ENCODE assay signal across 23 cellular contexts in the genomic region with DNA sequence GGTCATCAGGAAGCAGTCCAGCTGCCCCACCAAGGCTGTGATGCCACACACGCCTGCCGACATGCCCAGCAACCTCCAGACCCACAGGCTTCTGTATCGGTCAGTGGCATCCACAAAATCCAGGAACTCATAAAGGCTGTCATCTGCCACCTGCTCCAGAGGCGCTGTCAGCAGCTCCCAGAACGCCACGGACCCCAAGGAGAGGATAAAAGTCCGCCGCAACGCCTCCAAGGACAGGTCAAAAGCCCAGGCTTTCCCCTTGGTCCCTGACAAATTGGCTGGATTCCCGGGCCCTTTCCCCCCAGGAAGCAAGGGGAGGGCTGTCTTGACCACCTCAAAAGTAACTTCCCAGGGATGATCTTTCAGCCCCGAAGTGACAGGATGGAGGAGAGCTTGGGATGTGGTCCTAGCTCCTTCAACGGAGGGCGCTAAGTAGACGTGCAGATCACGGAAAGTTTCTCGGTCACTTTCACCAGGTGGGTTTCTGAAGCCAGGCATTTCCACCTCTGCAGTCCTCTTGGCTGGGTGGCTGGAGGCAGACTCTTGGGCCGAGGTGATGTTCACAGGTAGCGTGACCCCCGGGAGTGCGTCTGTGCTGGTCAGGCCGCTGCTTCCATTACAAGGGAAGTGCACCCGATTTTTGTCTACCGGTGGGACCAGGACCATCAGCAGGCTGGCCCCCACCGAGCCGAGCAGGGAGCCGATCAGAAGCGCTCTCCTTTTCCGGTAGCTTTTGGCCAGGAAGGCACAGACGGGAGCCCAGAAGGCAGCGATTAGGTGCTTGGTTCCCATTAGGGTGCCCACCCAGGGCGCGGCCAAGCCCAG. TPM values are rescaled to one million over a fixed set of nuclear protein-coding genes. Genes with fewer than 3 reads are reported as not detected.
DNase-seq lines count a peak whose midpoint lies in the region; ATAC-seq, FAIRE-seq and TF ChIP-seq lines count a peak whose summit lies in the region.
"Had no signal": no experiment of that assay in that cellular context is flagged by ENCODE, and none has a peak within 500 bp of the region (broad histone marks: within the 10 kb centered on the region; RNA-seq: fewer than 3 reads in every experiment).

No MANE protein-coding gene starts in this region.

- H3K27ac Mint-ChIP-seq in stimulated activated naive CD8-positive, alpha-beta T cell treated with anti-CD3 and anti-CD28 coated beads, Interleukin-15, amount 100 ng/mL, for 72 hours, result peak overlapping the region in 1 of 2 donors; percentile 71
- H3K27ac Mint-ChIP-seq: activated naive CD8-positive, alpha-beta T cell; activated T-cell treated with anti-CD3 and anti-CD28 coated beads, Interleukin-2, amount 50 U/mL, for 72 hours; natural killer cell had no signal

- no peaks in the 10 kb centered on the region for H3K9me3 ChIP-seq in colonic mucosa
- H3K9me3 ChIP-seq in iPS-15b (ENCODE audit: control insufficient read depth, insufficient read depth, low read length), result no peaks in the 10 kb centered on the region
- H3K9me3 ChIP-seq in pancreas, result no peaks in the 10 kb centered on the region
- H3K9me3 ChIP-seq: MG63 had no signal

- DNase-seq in GM12865 (ENCODE audit: low read depth), result peak; percentile 1
- peak; percentile 34 for DNase-seq in colonic mucosa
- DNase-seq in pancreas, result peak in 4 of 6 donors; percentile 9 to 60 (median 26)
- no peak for DNase-seq in stimulated activated naive CD8-positive, alpha-beta T cell treated with anti-CD3 and anti-CD28 coated beads, Interleukin-15, amount 100 ng/mL, for 72 hours
- DNase-seq in GM03348 (ENCODE audit: low spot score), result no peak
- no peak for DNase-seq in stimulated activated CD4-positive, alpha-beta T cell treated with anti-CD3 and anti-CD28 coated beads, Interleukin-1b, Interleukin-23, amount 100 ng/mL, for 48 hours
- no peak for DNase-seq in NCI-H187 treated with DMSO at 0.1 percent for 48 hours (lab: John Stamatoyannopoulos, UW)
- DNase-seq: ACHN; activated T-cell treated with anti-CD3 and anti-CD28 coated beads, Interleukin-2, amount 50 U/mL, for 72 hours; CD4-positive, alpha-beta memory T cell; DMS79; effector CD4-positive, alpha-beta T cell; hypothalamus; MG63; natural killer cell; NCI-H1694 treated with DMSO at 0.1 percent for 48 hours; NCI-H446; stimulated activated CD4-positive, alpha-beta T cell treated with anti-CD3 and anti-CD28 coated beads, Interleukin-12 subunit alpha, Interleukin-12 subunit beta, amount 100 ng/mL, for 4 hours; stimulated activated naive CD4-positive, alpha-beta T cell treated with Interleukin-2 at 50 U/mL for 16 hours had no signal

- no peaks in the 10 kb centered on the region for H3K4me1 Mint-ChIP-seq in stimulated activated naive CD8-positive, alpha-beta T cell treated with anti-CD3 and anti-CD28 coated beads, Interleukin-15, amount 100 ng/mL, for 72 hours
- H3K4me1 Mint-ChIP-seq: CD4-positive, alpha-beta memory T cell; natural killer cell had no signal

- no peaks in the 10 kb centered on the region for H3K36me3 ChIP-seq in colonic mucosa
- no peaks in the 10 kb centered on the region for H3K36me3 ChIP-seq in iPS-15b (ENCODE audit: control insufficient read depth, insufficient read depth, low read length)
- no peaks in the 10 kb centered on the region for H3K36me3 ChIP-seq in pancreas
- H3K36me3 ChIP-seq: MG63 had no signal

- H3K4me3 ChIP-seq in GM12865 (ENCODE audit: low read depth, low read length) (no peak overlapping the region), colonic mucosa (peak overlapping the region; percentile 47), iPS-15b (ENCODE audit: low read depth, low read length) (peak overlapping the region; percentile 82), pancreas (peak overlapping the region; percentile 53 to 81 (median 63))
- H3K4me3 ChIP-seq: MG63 had no signal

- intact Hi-C loops in colonic mucosa (cut with DNase I), result no loop called here
- intact Hi-C loops in pancreas (cut with DNase I), result no loop called here

- H3K4me1 ChIP-seq in colonic mucosa (no peaks in the 10 kb centered on the region), iPS-15b (ENCODE audit: control insufficient read depth, insufficient read depth, low read length) (peaks cover 4% of the 10 kb centered on the region), pancreas (peaks cover 0 to 7% (median 6%) of the 10 kb centered on the region in 3 donors)

- H3K9me3 Mint-ChIP-seq in stimulated activated naive CD8-positive, alpha-beta T cell treated with anti-CD3 and anti-CD28 coated beads, Interleukin-15, amount 100 ng/mL, for 72 hours, result no peaks in the 10 kb centered on the region
- H3K9me3 Mint-ChIP-seq: activated T-cell treated with anti-CD3 and anti-CD28 coated beads, Interleukin-2, amount 50 U/mL, for 72 hours; CD4-positive, alpha-beta memory T cell; natural killer cell had no signal

- ATAC-seq in pancreas, result peak; percentile 21 to 32 (median 24)
- ATAC-seq in stimulated activated naive CD8-positive, alpha-beta T cell treated with anti-CD3 and anti-CD28 coated beads, Interleukin-15, amount 100 ng/mL, for 72 hours, result no peak
- ATAC-seq: activated T-cell treated with anti-CD3 and anti-CD28 coated beads, Interleukin-2, amount 50 U/mL, for 72 hours; natural killer cell had no signal

- 37 to 46% methylated on average over 32 of the region's 32 CpGs for WGBS in pancreas, 2 donors

- H3K27me3 ChIP-seq in colonic mucosa (no peaks in the 10 kb centered on the region), iPS-15b (ENCODE audit: control insufficient read depth, insufficient read depth, low read length) (no peaks in the 10 kb centered on the region), pancreas (no peaks in the 10 kb centered on the region)
- H3K27me3 ChIP-seq: MG63 had no signal

- no peak overlapping the region for H3K4me3 Mint-ChIP-seq in stimulated activated naive CD8-positive, alpha-beta T cell treated with anti-CD3 and anti-CD28 coated beads, Interleukin-15, amount 100 ng/mL, for 72 hours
- H3K4me3 Mint-ChIP-seq: activated naive CD8-positive, alpha-beta T cell; activated T-cell treated with anti-CD3 and anti-CD28 coated beads, Interleukin-2, amount 50 U/mL, for 72 hours; natural killer cell had no signal

- no peak for TF ChIP-seq CTCF in GM12865 (IDR thresholded peaks at IDR 0.05; ENCODE audit: insufficient read depth, low read depth, low read length, missing control alignments)
- no peak for TF ChIP-seq CTCF in colonic mucosa (IDR thresholded peaks at IDR 0.05)
- no peak for TF ChIP-seq CTCF in pancreas (IDR thresholded peaks at IDR 0.05)

- no peaks in the 10 kb centered on the region for H3K27me3 Mint-ChIP-seq in stimulated activated naive CD8-positive, alpha-beta T cell treated with anti-CD3 and anti-CD28 coated beads, Interleukin-15, amount 100 ng/mL, for 72 hours
- H3K27me3 Mint-ChIP-seq: activated naive CD8-positive, alpha-beta T cell had no signal

- H3K9ac ChIP-seq in colonic mucosa (ENCODE audit: low read depth in 2 of 2, low read length in 2 of 2) (peak overlapping the region; percentile 19 to 53), iPS-15b (ENCODE audit: low read depth, low read length) (peak overlapping the region; percentile 60)

- FAIRE-seq in pancreas (lab: Jason Lieb, UNC), result no peak
- FAIRE-seq: TTC549 had no signal

- H3K27ac ChIP-seq in colonic mucosa (no peak overlapping the region), pancreas (peak overlapping the region; percentile 67 to 79 (median 72))

RNA-seq across cellular contexts. Expression of gene MFSD6L, which starts 0.8 kb away (rescaled TPM):
- total RNA-seq in colonic mucosa, result 10 to 100 TPM in 1 of 2 donors, 1 to 10 TPM in 1; 6.5 to 12.8 TPM
- total RNA-seq in pancreas, result 1 to 10 TPM; 3.9 to 7.7 (median 4.8) TPM
- polyA plus RNA-seq in pancreas, result 1 to 10 TPM; 3.3 to 3.4 TPM
- total RNA-seq: CD4-positive, alpha-beta memory T cell; left ventricle myocardium superior had no signal

RNA-seq across cellular contexts. Expression of gene SPDYE4, which starts 40.0 kb away (rescaled TPM):
- total RNA-seq in colonic mucosa (not detected), pancreas (under 1 TPM in 1 of 6 donors, not detected in 5; 0.28 TPM)
- not detected for polyA plus RNA-seq in pancreas
- total RNA-seq: activated T-cell treated with anti-CD3 and anti-CD28 coated beads, Interleukin-2, amount 50 U/mL, for 72 hours; CD4-positive, alpha-beta memory T cell; left ventricle myocardium superior; natural killer cell had no signal
- polyA plus RNA-seq: CD4-positive, alpha-beta memory T cell had no signal

RNA-seq across cellular contexts. Expression of gene CCDC42, which starts 53.8 kb away (rescaled TPM):
- not detected for total RNA-seq in colonic mucosa
- not detected for total RNA-seq in pancreas
- under 1 TPM in 1 of 2 donors, not detected in 1; 0.07 TPM for polyA plus RNA-seq in pancreas
- total RNA-seq: left ventricle myocardium superior had no signal
- polyA plus RNA-seq: CD4-positive, alpha-beta memory T cell had no signal

Comparison
In these comparisons a context has a peak if more than half of its experiments do, and no peak if none do; other contexts are left out.
1. DNase-seq: peak in GM12865 (single experiment), colonic mucosa (single experiment) and pancreas (4 of 6); none in stimulated activated naive CD8-positive, alpha-beta T cell treated with anti-CD3 and anti-CD28 coated beads, Interleukin-15, amount 100 ng/mL, for 72 hours (0 of 2), GM03348 (single experiment), stimulated activated CD4-positive, alpha-beta T cell treated with anti-CD3 and anti-CD28 coated beads, Interleukin-1b, Interleukin-23, amount 100 ng/mL, for 48 hours (single experiment) and NCI-H187 treated with DMSO at 0.1 percent for 48 hours (single experiment).